Comparison of ENCODE assay signal across 29 cellular contexts in the genomic region with DNA sequence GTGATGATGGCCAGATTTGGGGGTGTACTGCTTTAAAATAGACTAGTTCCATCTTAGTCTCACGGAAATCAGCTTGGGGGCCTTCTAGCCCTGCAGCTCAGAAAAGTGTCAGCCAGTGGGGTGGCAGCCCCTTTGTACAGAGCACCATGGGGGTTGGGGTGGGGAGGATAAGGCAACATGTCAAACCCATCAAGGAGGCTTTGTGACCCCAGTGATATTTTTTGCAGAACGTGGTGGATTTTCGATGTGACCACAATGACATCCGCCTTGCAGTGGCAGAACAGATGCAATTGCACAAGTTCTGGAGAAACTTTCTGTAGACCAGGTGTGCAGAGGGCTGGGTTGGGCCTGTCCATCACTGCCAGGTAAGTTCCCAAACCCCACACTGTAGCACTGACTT. TPM values are rescaled to one million over a fixed set of nuclear protein-coding genes. Genes with fewer than 3 reads are reported as not detected.
DNase-seq lines count a peak whose midpoint lies in the region; ATAC-seq and TF ChIP-seq lines count a peak whose summit lies in the region.
"Had no signal": no experiment of that assay in that cellular context is flagged by ENCODE, and none has a peak within 500 bp of the region (broad histone marks: within the 10 kb centered on the region; RNA-seq: fewer than 3 reads in every experiment).

No MANE protein-coding gene starts in this region.

- peaks cover 40% of the 10 kb centered on the region for H3K4me1 Mint-ChIP-seq in activated CD4-positive, alpha-beta memory T cell treated with anti-CD3 and anti-CD28 coated beads, Interleukin-2, amount 10 ng/mL, durations not matched to agents 7 days and 5 days
- peaks cover 21% of the 10 kb centered on the region for H3K4me1 Mint-ChIP-seq in activated CD4-positive, alpha-beta memory T cell treated with anti-CD3 and anti-CD28 coated beads for 36 hours (ENCODE audit: low read depth)
- peaks cover 57% of the 10 kb centered on the region for H3K4me1 Mint-ChIP-seq in activated CD8-positive, alpha-beta memory T cell treated with anti-CD3 and anti-CD28 coated beads, Interleukin-2, amount 10 ng/mL, durations not matched to agents 7 days and 5 days

- peak overlapping the region; percentile 9 for H3K27ac Mint-ChIP-seq in activated CD4-positive, alpha-beta memory T cell treated with anti-CD3 and anti-CD28 coated beads, Interleukin-2, amount 10 ng/mL, durations not matched to agents 7 days and 5 days
- no peak overlapping the region for H3K27ac Mint-ChIP-seq in activated CD4-positive, alpha-beta memory T cell treated with anti-CD3 and anti-CD28 coated beads for 36 hours
- peak overlapping the region; percentile 99 for H3K27ac Mint-ChIP-seq in activated CD8-positive, alpha-beta memory T cell treated with anti-CD3 and anti-CD28 coated beads, Interleukin-2, amount 10 ng/mL, durations not matched to agents 7 days and 5 days
- H3K27ac Mint-ChIP-seq: GM23338, nephron had no signal

- peaks cover 35 to 75% (median 58%) of the 10 kb centered on the region in 3 donors for H3K27me3 ChIP-seq in stomach
- no peaks in the 10 kb centered on the region for H3K27me3 ChIP-seq in aorta (ENCODE audit: control insufficient read depth in 1 of 2, insufficient read depth in 2 of 2, low read length in 1 of 2)

- no peak for DNase-seq in activated CD4-positive, alpha-beta memory T cell treated with anti-CD3 and anti-CD28 coated beads, Interleukin-2, amount 10 ng/mL, durations not matched to agents 7 days and 5 days
- no peak for DNase-seq in activated CD4-positive, alpha-beta memory T cell treated with anti-CD3 and anti-CD28 coated beads for 36 hours
- peak; percentile 83 for DNase-seq in activated CD8-positive, alpha-beta memory T cell treated with anti-CD3 and anti-CD28 coated beads, Interleukin-2, amount 10 ng/mL, durations not matched to agents 7 days and 5 days
- no peak for DNase-seq in mucosa of descending colon
- DNase-seq in stomach: no peak
- no peak for DNase-seq in HCEC 1CT
- no peak for DNase-seq in aorta
- DNase-seq: activated CD4-positive, alpha-beta T cell treated with anti-CD3 and anti-CD28 coated beads for 1 hour; amniotic stem cell; BE2C; Caco-2; colonic mucosa; DND-41; gastrocnemius medialis; NCI-H1048; NCI-H187; NCI-H524 treated with DMSO at 0.1 percent for 48 hours; right cardiac atrium; stimulated activated CD4-positive, alpha-beta T cell treated with anti-CD3 and anti-CD28 coated beads, Interleukin-4, amount 100 ng/mL, for 4 hours had no signal

- 77 to 89% (median 83%) methylated on average over 4 of the region's 4 CpGs for WGBS in stomach, 5 donors
- WGBS in aorta, 2 donors: 91 to 95% methylated on average over 4 of the region's 4 CpGs

- H3K4me1 ChIP-seq in mucosa of descending colon (ENCODE audit: low read depth) (peaks cover 19% of the 10 kb centered on the region), stomach (peaks cover 21 to 32% (median 27%) of the 10 kb centered on the region in 4 donors), aorta (ENCODE audit: control insufficient read depth in 1 of 2, insufficient read depth in 2 of 2, low read length in 2 of 2) (no peaks in the 10 kb centered on the region)
- H3K4me1 ChIP-seq: BE2C, breast epithelium, Caco-2, colonic mucosa, SJSA1 had no signal

- H3K4me3 ChIP-seq in mucosa of descending colon (no peak overlapping the region), stomach (no peak overlapping the region), aorta (ENCODE audit: low read length in 2 of 2) (no peak overlapping the region)
- H3K4me3 ChIP-seq: A549, breast epithelium, colonic mucosa, gastrocnemius medialis, GM23338, hepatocyte, SJSA1 had no signal

- H3K27ac ChIP-seq in stomach (peak overlapping the region in 3 of 5 donors; percentile 8 to 31 (median 17)), aorta (ENCODE audit: low read depth in 1 of 2, low read length in 2 of 2) (no peak overlapping the region)
- H3K27ac ChIP-seq: A549, breast epithelium, colonic mucosa, gastrocnemius medialis, hepatocyte, KMS-11, SJSA1 had no signal

- peak; percentile 12 for ATAC-seq in activated CD8-positive, alpha-beta memory T cell treated with anti-CD3 and anti-CD28 coated beads, Interleukin-2, amount 10 ng/mL, durations not matched to agents 7 days and 5 days
- ATAC-seq in mucosa of descending colon (peak; percentile 34), HG02884 (IDR thresholded peaks at IDR 0.05; ENCODE audit: unreplicated experiment) (no peak), aorta (ENCODE audit: low FRiP score) (no peak)
- ATAC-seq: A549, gastrocnemius medialis, GM23338, left lobe of liver, Panc1, right cardiac atrium had no signal

- no peak for TF ChIP-seq POLR2A in stomach (IDR thresholded peaks at IDR 0.05)

- intact Hi-C loops in activated CD4-positive, alpha-beta memory T cell treated with anti-CD3 and anti-CD28 coated beads for 36 hours (cut with micrococcal nuclease): no loop called here
- intact Hi-C loops in mucosa of descending colon (cut with DNase I, micrococcal nuclease): no loop called here
- intact Hi-C loops in stomach (cut with DNase I; ENCODE audit: low total_unique reads): no loop called here
- intact Hi-C loops in aorta (cut with DNase I): no loop called here

- peaks cover 19% of the 10 kb centered on the region for H3K36me3 Mint-ChIP-seq in activated CD4-positive, alpha-beta memory T cell treated with anti-CD3 and anti-CD28 coated beads, Interleukin-2, amount 10 ng/mL, durations not matched to agents 7 days and 5 days (ENCODE audit: low read depth)
- H3K36me3 Mint-ChIP-seq in activated CD4-positive, alpha-beta memory T cell treated with anti-CD3 and anti-CD28 coated beads for 36 hours: peaks cover 20% of the 10 kb centered on the region
- H3K36me3 Mint-ChIP-seq in activated CD8-positive, alpha-beta memory T cell treated with anti-CD3 and anti-CD28 coated beads, Interleukin-2, amount 10 ng/mL, durations not matched to agents 7 days and 5 days: peaks cover 49% of the 10 kb centered on the region

- H3K4me3 Mint-ChIP-seq in activated CD4-positive, alpha-beta memory T cell treated with anti-CD3 and anti-CD28 coated beads, Interleukin-2, amount 10 ng/mL, durations not matched to agents 7 days and 5 days: no peak overlapping the region
- H3K4me3 Mint-ChIP-seq in activated CD4-positive, alpha-beta memory T cell treated with anti-CD3 and anti-CD28 coated beads for 36 hours: no peak overlapping the region
- H3K4me3 Mint-ChIP-seq in activated CD8-positive, alpha-beta memory T cell treated with anti-CD3 and anti-CD28 coated beads, Interleukin-2, amount 10 ng/mL, durations not matched to agents 7 days and 5 days: peak overlapping the region; percentile 66
- H3K4me3 Mint-ChIP-seq: GM23338, nephron had no signal

- H3K9me3 ChIP-seq in mucosa of descending colon (peaks cover 16% of the 10 kb centered on the region), stomach (peaks cover 0 to 24% (median 16%) of the 10 kb centered on the region in 4 donors), aorta (ENCODE audit: control insufficient read depth, low read length) (peaks cover 10% of the 10 kb centered on the region)
- H3K9me3 ChIP-seq: BE2C, colonic mucosa had no signal

- no peak for TF ChIP-seq EP300 in stomach (IDR thresholded peaks at IDR 0.05)

- H3K27me3 Mint-ChIP-seq in activated CD4-positive, alpha-beta memory T cell treated with anti-CD3 and anti-CD28 coated beads, Interleukin-2, amount 10 ng/mL, durations not matched to agents 7 days and 5 days: peaks cover 67% of the 10 kb centered on the region
- peaks cover 60% of the 10 kb centered on the region for H3K27me3 Mint-ChIP-seq in activated CD4-positive, alpha-beta memory T cell treated with anti-CD3 and anti-CD28 coated beads for 36 hours
- no peaks in the 10 kb centered on the region for H3K27me3 Mint-ChIP-seq in activated CD8-positive, alpha-beta memory T cell treated with anti-CD3 and anti-CD28 coated beads, Interleukin-2, amount 10 ng/mL, durations not matched to agents 7 days and 5 days

- POLR2A ChIA-PET in activated CD4-positive, alpha-beta memory T cell treated with anti-CD3 and anti-CD28 coated beads, Interleukin-2, amount 10 ng/mL, durations not matched to agents 7 days and 5 days (lab: Charles Lee): no interaction called here
- POLR2A ChIA-PET in activated CD4-positive, alpha-beta memory T cell treated with anti-CD3 and anti-CD28 coated beads for 36 hours (lab: Charles Lee): no interaction called here

- TF ChIP-seq CTCF in mucosa of descending colon (IDR thresholded peaks at IDR 0.05) (no peak), stomach (IDR thresholded peaks at IDR 0.05) (no peak)

- H3K36me3 ChIP-seq in mucosa of descending colon (ENCODE audit: low read depth) (no peaks in the 10 kb centered on the region), stomach (no peaks in the 10 kb centered on the region), aorta (ENCODE audit: control insufficient read depth in 1 of 2, insufficient read depth in 2 of 2, low read length in 1 of 2) (no peaks in the 10 kb centered on the region)
- H3K36me3 ChIP-seq: BE2C, breast epithelium, colonic mucosa, gastrocnemius medialis, SJSA1 had no signal

- CTCF ChIA-PET in activated CD4-positive, alpha-beta memory T cell treated with anti-CD3 and anti-CD28 coated beads, Interleukin-2, amount 10 ng/mL, durations not matched to agents 7 days and 5 days (lab: Charles Lee): no interaction called here
- CTCF ChIA-PET in activated CD4-positive, alpha-beta memory T cell treated with anti-CD3 and anti-CD28 coated beads for 36 hours (lab: Charles Lee): no interaction called here
- CTCF ChIA-PET in activated CD8-positive, alpha-beta memory T cell treated with anti-CD3 and anti-CD28 coated beads, Interleukin-2, amount 10 ng/mL, durations not matched to agents 7 days and 5 days (lab: Charles Lee): interaction anchor here (2.1 to 10.4 kb wide), 2 partner anchors 13 to 29 kb away, joined by 8 to 148 read pairs; no protein-coding TSS in a partner anchor

- H3K9me3 Mint-ChIP-seq in activated CD4-positive, alpha-beta memory T cell treated with anti-CD3 and anti-CD28 coated beads, Interleukin-2, amount 10 ng/mL, durations not matched to agents 7 days and 5 days: peaks cover 22% of the 10 kb centered on the region
- H3K9me3 Mint-ChIP-seq in activated CD4-positive, alpha-beta memory T cell treated with anti-CD3 and anti-CD28 coated beads for 36 hours: peaks cover 27% of the 10 kb centered on the region
- H3K9me3 Mint-ChIP-seq in activated CD8-positive, alpha-beta memory T cell treated with anti-CD3 and anti-CD28 coated beads, Interleukin-2, amount 10 ng/mL, durations not matched to agents 7 days and 5 days (ENCODE audit: low read depth): peaks cover 24% of the 10 kb centered on the region

RNA-seq across cellular contexts. Expression of gene CD8A, which starts 3.0 kb away (rescaled TPM):
- 1 to 10 TPM; 4.1 to 4.8 TPM for total RNA-seq in activated CD4-positive, alpha-beta memory T cell treated with anti-CD3 and anti-CD28 coated beads, Interleukin-2, amount 10 ng/mL, durations not matched to agents 7 days and 5 days
- total RNA-seq in activated CD4-positive, alpha-beta memory T cell treated with anti-CD3 and anti-CD28 coated beads for 36 hours: 1 to 10 TPM; 2.7 to 3.0 TPM
- 100 to 1,000 TPM; 686 to 756 TPM for total RNA-seq in activated CD8-positive, alpha-beta memory T cell treated with anti-CD3 and anti-CD28 coated beads, Interleukin-2, amount 10 ng/mL, durations not matched to agents 7 days and 5 days
- total RNA-seq in mucosa of descending colon (1 to 10 TPM; 4.1 to 9.1 (median 9.1) TPM), stomach (10 to 100 TPM in 1 of 5 donors, 1 to 10 TPM in 2, not detected in 2; 1.3 to 24.9 (median 6.2) TPM), aorta (1 to 10 TPM; 2.9 to 3.9 TPM)
- polyA plus RNA-seq in stomach (10 to 100 TPM in 1 of 3 donors, 1 to 10 TPM in 2; 1.2 to 13.1 (median 1.3) TPM), aorta (1 to 10 TPM; 1.5 to 3.4 TPM)
- total RNA-seq: SJSA1 had no signal
- polyA plus RNA-seq: hepatocyte had no signal

Comparison
In these comparisons a context has a peak if more than half of its experiments do, and no peak if none do; other contexts are left out.
1. ATAC-seq: peak in activated CD8-positive, alpha-beta memory T cell treated with anti-CD3 and anti-CD28 coated beads, Interleukin-2, amount 10 ng/mL, durations not matched to agents 7 days and 5 days (single experiment) and mucosa of descending colon (single experiment); none in HG02884 (single experiment) and aorta (single experiment).
2. H3K27ac ChIP-seq: peak in stomach (3 of 5); none in aorta (0 of 2).
3. RNA of gene CD8A, which starts 3.0 kb away (total RNA-seq): 686 to 756 TPM in activated CD8-positive, alpha-beta memory T cell treated with anti-CD3 and anti-CD28 coated beads, Interleukin-2, amount 10 ng/mL, durations not matched to agents 7 days and 5 days; 4.1 to 9.1 TPM in mucosa of descending colon, 4.1 to 4.8 TPM in activated CD4-positive, alpha-beta memory T cell treated with anti-CD3 and anti-CD28 coated beads, Interleukin-2, amount 10 ng/mL, durations not matched to agents 7 days and 5 days, 2.9 to 3.9 TPM in aorta, 2.7 to 3.0 TPM in activated CD4-positive, alpha-beta memory T cell treated with anti-CD3 and anti-CD28 coated beads for 36 hours and 1.3 to 24.9 TPM in stomach; every median in the first group is over 10 times any median in the second.